Comparison of ENCODE assay signal across 9 cellular contexts in the genomic region with DNA sequence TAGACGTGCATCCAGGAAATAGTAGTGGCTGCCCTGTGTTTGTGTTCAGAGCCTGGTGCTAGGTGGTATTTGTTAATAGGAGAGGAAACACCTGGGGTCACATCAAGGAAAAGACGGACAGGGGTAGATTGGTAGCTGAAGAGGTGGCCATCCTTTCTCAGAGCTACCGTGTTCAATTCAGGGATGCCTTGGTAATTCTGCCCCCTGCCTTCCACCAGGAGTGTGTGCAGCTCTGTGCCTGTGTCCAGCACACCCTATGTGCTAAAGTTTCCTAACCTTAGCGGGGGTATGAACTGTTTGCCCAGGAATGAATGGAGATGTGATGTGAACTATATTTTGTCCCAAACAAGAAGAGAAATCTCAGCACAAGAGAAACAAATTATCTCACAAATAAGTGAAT.
DNase-seq lines count a peak whose midpoint lies in the region; ATAC-seq and TF ChIP-seq lines count a peak whose summit lies in the region.
"Had no signal": no experiment of that assay in that cellular context is flagged by ENCODE, and none has a peak within 500 bp of the region (broad histone marks: within the 10 kb centered on the region; RNA-seq: fewer than 3 reads in every experiment).

No MANE protein-coding gene starts in this region.

- H3K4me1 Mint-ChIP-seq in nephron = no peaks in the 10 kb centered on the region
- H3K4me1 Mint-ChIP-seq: mesothelial cell of epicardium had no signal

- DNase-seq in GM06990 (ENCODE audit: extremely low read depth, insufficient read length) (no peak), NCI-H2107 (lab: John Stamatoyannopoulos, UW) (peak; percentile 1), NCI-H774 (lab: John Stamatoyannopoulos, UW) (no peak), DMS114 treated with DMSO at 0.1 percent for 48 hours (lab: John Stamatoyannopoulos, UW; ENCODE audit: unreplicated experiment) (no peak)

- H3K9me3 Mint-ChIP-seq in nephron = peaks cover 3% of the 10 kb centered on the region

- H3K4me3 ChIP-seq in GM06990 (replicated peaks; ENCODE audit: low read depth, low read length) = no peak overlapping the region

- H3K27ac Mint-ChIP-seq in nephron = no peak overlapping the region
- H3K27ac Mint-ChIP-seq: mesothelial cell of epicardium had no signal

- no peak overlapping the region for H3K4me3 Mint-ChIP-seq in nephron
- H3K4me3 Mint-ChIP-seq: mesothelial cell of epicardium had no signal

- peak; percentile 50 for TF ChIP-seq CTCF in GM06990 (IDR thresholded peaks at IDR 0.05; ENCODE audit: insufficient read depth, low read length, poor library complexity, severe bottlenecking)
- TF ChIP-seq CTCF in nephron (IDR thresholded peaks at IDR 0.05; ENCODE audit: unreplicated experiment in 3 of 3) = peak; percentile 8 to 43 (median 22)

- no peaks in the 10 kb centered on the region for H3K36me3 Mint-ChIP-seq in nephron (ENCODE audit: low read depth)
- H3K36me3 Mint-ChIP-seq: mesothelial cell of epicardium had no signal

- no peaks in the 10 kb centered on the region for H3K36me3 ChIP-seq in GM06990 (ENCODE audit: control insufficient read depth, insufficient read depth, low read length)

- peaks cover 12% of the 10 kb centered on the region for H3K27me3 Mint-ChIP-seq in nephron (ENCODE audit: low read depth)

- peak; percentile 52 for ATAC-seq in esophagus mucosa
- ATAC-seq in GM18520 (IDR thresholded peaks at IDR 0.05; ENCODE audit: unreplicated experiment) = no peak
- ATAC-seq in HG03139 (IDR thresholded peaks at IDR 0.05; ENCODE audit: unreplicated experiment) = no peak

- peaks cover 3% of the 10 kb centered on the region for H3K27me3 ChIP-seq in GM06990 (replicated peaks; ENCODE audit: control insufficient read depth, insufficient read depth, low read length)
